ENCODE assay signal across 13 cellular contexts in genomic region chr4:7868892-7869471, GRCh38.
DNase-seq lines count a peak whose midpoint lies in the region; ATAC-seq and TF ChIP-seq lines count a peak whose summit lies in the region.
"Had no signal": no experiment of that assay in that cellular context is flagged by ENCODE, and none has a peak within 500 bp of the region (broad histone marks: within the 10 kb centered on the region; RNA-seq: fewer than 3 reads in every experiment).

No MANE protein-coding gene starts in this region.

- no peak for TF ChIP-seq CTCF in esophagus muscularis mucosa (IDR thresholded peaks at IDR 0.05)

- intact Hi-C loops in CD4-positive, alpha-beta memory T cell (cut with micrococcal nuclease) = loop anchor here (2.0 to 5.0 kb wide), 2 partner anchors 14 to 37 kb away; no protein-coding TSS in a partner anchor
- intact Hi-C loops in activated CD4-positive, alpha-beta memory T cell treated with anti-CD3 and anti-CD28 coated beads for 36 hours (cut with micrococcal nuclease) = no loop called here
- intact Hi-C loops in esophagus muscularis mucosa (cut with DNase I) = no loop called here

- peaks cover 17 to 18% of the 10 kb centered on the region in 2 donors for H3K36me3 Mint-ChIP-seq in CD4-positive, alpha-beta memory T cell
- H3K36me3 Mint-ChIP-seq in activated CD4-positive, alpha-beta memory T cell treated with anti-CD3 and anti-CD28 coated beads for 36 hours = peaks cover 26% of the 10 kb centered on the region

- no peaks in the 10 kb centered on the region for H3K27me3 ChIP-seq in ACC112 (ENCODE audit: insufficient read depth, low read length)
- no peaks in the 10 kb centered on the region for H3K27me3 ChIP-seq in CD4-positive, alpha-beta memory T cell (ENCODE audit: insufficient read depth, low read length)
- no peaks in the 10 kb centered on the region for H3K27me3 ChIP-seq in esophagus muscularis mucosa
- H3K27me3 ChIP-seq: BLaER1, ovary, tibial nerve had no signal

- H3K4me3 Mint-ChIP-seq in CD4-positive, alpha-beta memory T cell = peak overlapping the region in 4 of 8 donors; percentile 21 to 73 (median 44)
- no peak overlapping the region for H3K4me3 Mint-ChIP-seq in activated CD4-positive, alpha-beta memory T cell treated with anti-CD3 and anti-CD28 coated beads for 36 hours

- peak in 3 of 5 donors; percentile 20 to 32 (median 29) for DNase-seq in CD4-positive, alpha-beta memory T cell
- no peak for DNase-seq in activated CD4-positive, alpha-beta memory T cell treated with anti-CD3 and anti-CD28 coated beads for 36 hours
- DNase-seq in esophagus muscularis mucosa (ENCODE audit: extremely low spot score) = no peak
- DNase-seq in NCI-H1105 (lab: John Stamatoyannopoulos, UW) = no peak
- DNase-seq in NK-92 treated with Interleukin-12 subunit alpha and Interleukin-12 subunit beta, amount 100 ng/mL, for 24 hours (lab: John Stamatoyannopoulos, UW) = no peak
- DNase-seq: NCI-H1930, ovary, small intestine had no signal

- ATAC-seq in HG03159 (IDR thresholded peaks at IDR 0.05; ENCODE audit: unreplicated experiment) = no peak

- CTCF ChIA-PET in CD4-positive, alpha-beta memory T cell (lab: Charles Lee; ENCODE audit: partially characterized antibody) = interaction anchor here (2.2 kb wide), 1 partner anchor 69 kb away, joined by 7 read pairs; no protein-coding TSS in a partner anchor
- CTCF ChIA-PET in activated CD4-positive, alpha-beta memory T cell treated with anti-CD3 and anti-CD28 coated beads for 36 hours (lab: Charles Lee) = interaction anchor here (0.6 to 2.2 kb wide), 4 partner anchors 8 to 89 kb away, joined by 3 to 10 read pairs (median 6); no protein-coding TSS in a partner anchor

- H3K9me3 ChIP-seq in CD4-positive, alpha-beta memory T cell (ENCODE audit: control insufficient read depth in 1 of 2, low read length in 2 of 2) = no peaks in the 10 kb centered on the region
- no peaks in the 10 kb centered on the region for H3K9me3 ChIP-seq in esophagus muscularis mucosa
- H3K9me3 ChIP-seq: BLaER1, ovary had no signal

- H3K4me3 ChIP-seq in ACC112 (ENCODE audit: low read depth, low read length) = peak overlapping the region; percentile 77
- no peak overlapping the region for H3K4me3 ChIP-seq in CD4-positive, alpha-beta memory T cell (ENCODE audit: low read length in 2 of 2)
- H3K4me3 ChIP-seq in esophagus muscularis mucosa = no peak overlapping the region
- H3K4me3 ChIP-seq: BLaER1, ovary, SK-N-MC, tibial nerve had no signal

- peaks cover 0 to 3% of the 10 kb centered on the region in 2 donors for H3K27me3 Mint-ChIP-seq in CD4-positive, alpha-beta memory T cell
- H3K27me3 Mint-ChIP-seq in activated CD4-positive, alpha-beta memory T cell treated with anti-CD3 and anti-CD28 coated beads for 36 hours = peaks cover under 1% of the 10 kb centered on the region

- H3K4me1 ChIP-seq in ACC112 (ENCODE audit: control insufficient read depth, insufficient read depth, low read length, unreplicated experiment) (peaks cover 54% of the 10 kb centered on the region), esophagus muscularis mucosa (peaks cover 9 to 56% (median 47%) of the 10 kb centered on the region in 4 donors)
- H3K4me1 ChIP-seq in CD4-positive, alpha-beta memory T cell (ENCODE audit: insufficient read depth, low read length) = peaks cover 18% of the 10 kb centered on the region

- H3K36me3 ChIP-seq in ACC112 (ENCODE audit: insufficient read depth, low read length) (peaks cover 58% of the 10 kb centered on the region), esophagus muscularis mucosa (peaks cover 0 to 54% (median 12%) of the 10 kb centered on the region in 4 donors)
- H3K36me3 ChIP-seq in CD4-positive, alpha-beta memory T cell (ENCODE audit: insufficient read depth, low read length) = no peaks in the 10 kb centered on the region
- H3K36me3 ChIP-seq: ovary had no signal

- 95% methylated on average over 4 of the region's 4 CpGs for WGBS in esophagus muscularis mucosa

- peaks cover 25 to 53% (median 41%) of the 10 kb centered on the region in 4 donors for H3K4me1 Mint-ChIP-seq in CD4-positive, alpha-beta memory T cell
- H3K4me1 Mint-ChIP-seq in activated CD4-positive, alpha-beta memory T cell treated with anti-CD3 and anti-CD28 coated beads for 36 hours (ENCODE audit: low read depth) = peaks cover 36% of the 10 kb centered on the region

- peak overlapping the region; percentile 15 to 92 (median 83) for H3K27ac Mint-ChIP-seq in CD4-positive, alpha-beta memory T cell
- peak overlapping the region; percentile 83 for H3K27ac Mint-ChIP-seq in activated CD4-positive, alpha-beta memory T cell treated with anti-CD3 and anti-CD28 coated beads for 36 hours

- POLR2A ChIA-PET in CD4-positive, alpha-beta memory T cell (lab: Charles Lee; ENCODE audit: partially characterized antibody) = interaction anchor here (1.0 to 1.7 kb wide), 4 partner anchors 8 to 71 kb away, joined by 3 to 5 read pairs (median 4); partner anchors contain the start of gene AFAP1
- POLR2A ChIA-PET in activated CD4-positive, alpha-beta memory T cell treated with anti-CD3 and anti-CD28 coated beads for 36 hours (lab: Charles Lee) = interaction anchor here (0.7 kb wide), 2 partner anchors 7 to 99 kb away, joined by 3 read pairs; no protein-coding TSS in a partner anchor

- H3K27ac ChIP-seq in ACC112 (ENCODE audit: low read depth, low read length) (peak overlapping the region; percentile 90), esophagus muscularis mucosa (replicated peaks in 1 of 4) (peak overlapping the region; percentile 9 to 71 (median 48))
- peak overlapping the region; percentile 12 for H3K27ac ChIP-seq in CD4-positive, alpha-beta memory T cell (ENCODE audit: low read depth, low read length)
- H3K27ac ChIP-seq: BLaER1, ovary, SK-N-MC had no signal

- TF ChIP-seq EP300 in esophagus muscularis mucosa (IDR thresholded peaks at IDR 0.05) = no peak

- TF ChIP-seq POLR2A in esophagus muscularis mucosa (IDR thresholded peaks at IDR 0.05; ENCODE audit: low read depth) = no peak

- peaks cover 0 to 5% (median 2%) of the 10 kb centered on the region in 8 donors for H3K9me3 Mint-ChIP-seq in CD4-positive, alpha-beta memory T cell
- H3K9me3 Mint-ChIP-seq in activated CD4-positive, alpha-beta memory T cell treated with anti-CD3 and anti-CD28 coated beads for 36 hours = peaks cover 1% of the 10 kb centered on the region

- no peak overlapping the region for H2AFZ ChIP-seq in ACC112 (ENCODE audit: low read length, unreplicated experiment)

- H3K79me2 ChIP-seq in ACC112 (ENCODE audit: control insufficient read depth, insufficient read depth, low read length, unreplicated experiment) = peaks cover 69% of the 10 kb centered on the region

Comparison
In these comparisons a context has a peak if more than half of its experiments do, and no peak if none do; other contexts are left out.
1. H3K27ac ChIP-seq: peak in every context shown above with its lines; median percentile 90 in ACC112; 48 in esophagus muscularis mucosa; 12 in CD4-positive, alpha-beta memory T cell.
2. DNase-seq: peak in CD4-positive, alpha-beta memory T cell (3 of 5); none in activated CD4-positive, alpha-beta memory T cell treated with anti-CD3 and anti-CD28 coated beads for 36 hours (single experiment), esophagus muscularis mucosa (single experiment), NCI-H1105 (single experiment) and NK-92 treated with Interleukin-12 subunit alpha and Interleukin-12 subunit beta, amount 100 ng/mL, for 24 hours (single experiment).